ENCODE assay signal across 9 cellular contexts in genomic region chr17:79776378-79777165, GRCh38. TPM values are rescaled to one million over a fixed set of nuclear protein-coding genes. Genes with fewer than 3 reads are reported as not detected.
A peak's percentile ranks its signal among the peaks of the same experiment; 100 is the strongest.
DNase-seq lines count a peak whose midpoint lies in the region; ATAC-seq, FAIRE-seq and TF ChIP-seq lines count a peak whose summit lies in the region.
"Had no signal": no experiment of that assay in that cellular context is flagged by ENCODE, and none has a peak within 500 bp of the region (broad histone marks: within the 10 kb centered on the region; RNA-seq: fewer than 3 reads in every experiment).

No MANE protein-coding gene starts in this region.

- H3K9me3 Mint-ChIP-seq in CD8-positive, alpha-beta memory T cell, result peaks cover 0 to 2% (median 0%) of the 10 kb centered on the region in 5 donors
- H3K9me3 Mint-ChIP-seq in HFFc6, result no peaks in the 10 kb centered on the region
- no peaks in the 10 kb centered on the region for H3K9me3 Mint-ChIP-seq in natural killer cell

- H3K36me3 Mint-ChIP-seq in CD8-positive, alpha-beta memory T cell, result no peaks in the 10 kb centered on the region
- H3K36me3 Mint-ChIP-seq in HFFc6 (ENCODE audit: low read depth), result no peaks in the 10 kb centered on the region
- H3K36me3 Mint-ChIP-seq in natural killer cell, result no peaks in the 10 kb centered on the region

- no peaks in the 10 kb centered on the region for H4K20me1 ChIP-seq in K562 (replicated peaks; ENCODE audit: control insufficient read depth, insufficient read depth, low read length)

- no peak for DNase-seq in CD8-positive, alpha-beta memory T cell
- DNase-seq in HFFc6, result no peak
- no peak for DNase-seq in K562 (ENCODE audit: extremely low read depth in 1 of 4, low spot score in 3 of 4)
- DNase-seq in natural killer cell, result no peak
- no peak for DNase-seq in cerebellum (ENCODE audit: low spot score)
- DNase-seq in foreskin fibroblast, result no peak
- DNase-seq in NCI-H2196 (lab: John Stamatoyannopoulos, UW; ENCODE audit: unreplicated experiment), result no peak
- no peak for DNase-seq in COLO829 (ENCODE audit: low spot score)

- H2AFZ ChIP-seq in K562 (ENCODE audit: low read depth, low read length), result peak overlapping the region; percentile 88

- TF ChIP-seq CTCF in HFFc6 (IDR thresholded peaks at IDR 0.05), result no peak
- TF ChIP-seq CTCF in K562 (IDR thresholded peaks at IDR 0.05 in 2 of 3, conservative IDR thresholded peaks at IDR 0.05 in 1 of 3; ENCODE audit: insufficient read depth in 2 of 3, low read depth in 1 of 3, low read length in 3 of 3), result no peak
- TF ChIP-seq CTCF in natural killer cell (IDR thresholded peaks at IDR 0.05), result no peak
- no peak for TF ChIP-seq CTCF in foreskin fibroblast (IDR thresholded peaks at IDR 0.05; ENCODE audit: low read depth, low read length)

- H3K4me1 ChIP-seq in CD8-positive, alpha-beta memory T cell (ENCODE audit: insufficient read depth, low read length), result peaks cover 16% of the 10 kb centered on the region
- H3K4me1 ChIP-seq in K562 (replicated peaks in 1 of 2; ENCODE audit: control insufficient read depth in 2 of 2, insufficient read depth in 2 of 2, low read length in 2 of 2), result peaks cover 23 to 32% of the 10 kb centered on the region in 2 experiments

- peak overlapping the region; percentile 75 for H3K4me2 ChIP-seq in K562 (ENCODE audit: insufficient read depth, low read length)

- no peak for ATAC-seq in K562
- no peak for ATAC-seq in natural killer cell

- peaks cover 19% of the 10 kb centered on the region for H3K79me2 ChIP-seq in K562 (ENCODE audit: control insufficient read depth, insufficient read depth, low read length)

- no peaks in the 10 kb centered on the region for H3K36me3 ChIP-seq in CD8-positive, alpha-beta memory T cell (ENCODE audit: insufficient read depth, low read length)
- peaks cover 21% of the 10 kb centered on the region for H3K36me3 ChIP-seq in K562 (ENCODE audit: control insufficient read depth, insufficient read depth, low read length)

- CTCF ChIA-PET in CD8-positive, alpha-beta memory T cell (lab: Charles Lee), result interaction anchor here (1.1 to 1.8 kb wide), 4 partner anchors 10 to 58 kb away, joined by 3 to 5 read pairs (median 3); no protein-coding TSS in a partner anchor
- CTCF ChIA-PET in K562 (lab: Yijun Ruan, JAX; ENCODE audit: low intra/inter-chr PET ratio), result interaction anchor here (0.6 to 2.1 kb wide), 3 partner anchors 30 to 767 kb away, joined by 3 to 8 read pairs (median 8); no protein-coding TSS in a partner anchor

- no peak for TF ChIP-seq POLR2A in K562 (conservative IDR thresholded peaks at IDR 0.05)

- peak overlapping the region; percentile 74 to 86 for H3K9ac ChIP-seq in K562 (ENCODE audit: insufficient read depth in 1 of 2, low read depth in 2 of 2, low read length in 2 of 2)

- peak overlapping the region in 2 of 8 donors; percentile 19 to 79 for H3K27ac Mint-ChIP-seq in CD8-positive, alpha-beta memory T cell
- H3K27ac Mint-ChIP-seq in HFFc6, result no peak overlapping the region
- H3K27ac Mint-ChIP-seq in natural killer cell, result no peak overlapping the region

- in situ Hi-C loops in K562 (cut with MboI), result no loop called here

- peaks cover 23% of the 10 kb centered on the region for H3K27me3 ChIP-seq in CD8-positive, alpha-beta memory T cell (ENCODE audit: insufficient read depth, low read length, poor library complexity, severe bottlenecking)
- peaks cover 0 to 2% of the 10 kb centered on the region in 2 experiments; a peak in 1 of 5 replicates for H3K27me3 ChIP-seq in K562 (ENCODE audit: control insufficient read depth in 2 of 2, insufficient read depth in 2 of 2, low read length in 2 of 2)

- TF ChIP-seq EP300 in K562 (IDR thresholded peaks at IDR 0.05; ENCODE audit: low read length), result no peak

- H3K9me1 ChIP-seq in K562 (ENCODE audit: control insufficient read depth, insufficient read depth, low read length), result no peaks in the 10 kb centered on the region

- TF ChIP-seq RAD21 in K562 (CRISPR knock-in tag; conservative IDR thresholded peaks at IDR 0.05 in 1 of 2, IDR thresholded peaks at IDR 0.05 in 1 of 2), result no peak

- H3K4me3 Mint-ChIP-seq in CD8-positive, alpha-beta memory T cell, result peak overlapping the region; percentile 32 to 79 (median 65)
- H3K4me3 Mint-ChIP-seq in HFFc6, result peak overlapping the region; percentile 29; the same call in 1 of the 2 replicates
- peak overlapping the region; percentile 74 for H3K4me3 Mint-ChIP-seq in natural killer cell

- peaks cover 10 to 21% (median 20%) of the 10 kb centered on the region in 3 donors for H3K4me1 Mint-ChIP-seq in CD8-positive, alpha-beta memory T cell
- H3K4me1 Mint-ChIP-seq in HFFc6 (ENCODE audit: low read depth), result no peaks in the 10 kb centered on the region; the same call in 1 of the 2 replicates
- H3K4me1 Mint-ChIP-seq in natural killer cell, result peaks cover 7 to 13% of the 10 kb centered on the region in 2 donors

- no peaks in the 10 kb centered on the region for H3K9me3 ChIP-seq in CD8-positive, alpha-beta memory T cell (ENCODE audit: low read length)
- no peaks in the 10 kb centered on the region for H3K9me3 ChIP-seq in K562 (replicated peaks; ENCODE audit: control insufficient read depth, insufficient read depth, low read depth, low read length)

- H3K27ac ChIP-seq in CD8-positive, alpha-beta memory T cell (ENCODE audit: low read depth, low read length), result peak overlapping the region; percentile 2
- peak overlapping the region; percentile 77 for H3K27ac ChIP-seq in K562 (ENCODE audit: extremely low read depth, low read depth, low read length)

- no peak overlapping the region for H3K4me3 ChIP-seq in CD8-positive, alpha-beta memory T cell (ENCODE audit: low read length)
- H3K4me3 ChIP-seq in K562 (peak overlapping the region; percentile 46), foreskin fibroblast (ENCODE audit: low read depth in 1 of 2, low read length in 2 of 2) (no peak overlapping the region)

- no TSS peak for BruUV-seq in K562 (replicated peaks; lab: Mats Ljungman, UMichigan)

- peak; percentile 69 for FAIRE-seq in K562 (lab: Jason Lieb, UNC)
- FAIRE-seq: GM12892 had no signal

- 50% methylated on average over 13 of the region's 13 CpGs for WGBS in K562 (ENCODE audit: insufficient coverage, low coverage, missing lambda C conversion rate)

- intact Hi-C loops in K562 (cut with micrococcal nuclease) (loop anchor here (5.0 kb wide), 1 partner anchor 34 kb away; no protein-coding TSS in a partner anchor), natural killer cell (cut with micrococcal nuclease) (no loop called here)

- POLR2A ChIA-PET in CD8-positive, alpha-beta memory T cell (lab: Charles Lee), result no interaction called here
- POLR2A ChIA-PET in K562 (lab: Yijun Ruan, JAX), result interaction anchor here (0.6 to 1.7 kb wide), 8 partner anchors 10 to 369 kb away, joined by 3 to 11 read pairs (median 4); no protein-coding TSS in a partner anchor

- peaks cover 43 to 74% of the 10 kb centered on the region in 2 donors for H3K27me3 Mint-ChIP-seq in CD8-positive, alpha-beta memory T cell
- peaks cover 49% of the 10 kb centered on the region for H3K27me3 Mint-ChIP-seq in HFFc6 (ENCODE audit: insufficient read depth)
- H3K27me3 Mint-ChIP-seq in natural killer cell (ENCODE audit: low read depth in 2 of 2), result peaks cover 59 to 63% of the 10 kb centered on the region in 2 donors

RNA-seq across cellular contexts. Expression of gene CBX2, which starts 1.4 kb away (rescaled TPM):
- 1 to 10 TPM; 2.0 to 2.2 TPM for total RNA-seq in CD8-positive, alpha-beta memory T cell
- 0.10 TPM for polyA plus RNA-seq in CD8-positive, alpha-beta memory T cell
- total RNA-seq in HFFc6 (2021; fragmentation: NEBNext Ultra II Directional; extraction: Animal tissue kit (Norgen Biotek cat#: 25700)), result 1 to 10 TPM in 5 of 6 experiments, under 1 TPM in 1; 0.75 to 2.0 (median 1.4) TPM
- 20.1 and 55.7 TPM in 2 replicates for total RNA-seq in K562 (2011; cell fraction: chromatin; rRNA removed; ENCODE audit: low replicate concordance)
- 37.1 and 52.4 TPM in 2 replicates for total RNA-seq in K562 (2011; cell fraction: nucleolus; rRNA removed)
- 27.8 and 34.1 TPM in 2 replicates for total RNA-seq in K562 (2011; cell fraction: nucleoplasm; rRNA removed)
- total RNA-seq in K562 (2014; rRNA removed), result 18.2 and 23.6 TPM in 2 replicates
- 6.9 and 8.4 TPM in 2 replicates for total RNA-seq in K562 (2014; rRNA removed; fragmentation: Illumina TruSeq; extraction: Trizol)
- total RNA-seq in K562 (2015; rRNA removed; fragmentation: Illumina TruSeq; extraction: Trizol), result 16.5 and 18.1 TPM in 2 replicates
- 26.9 and 28.5 TPM in 2 replicates for total RNA-seq in K562 (2021)
- polyA plus RNA-seq in K562 (2011; rRNA removed), result 13.9 and 18.3 TPM in 2 replicates
- polyA plus RNA-seq in K562 (2011; cell fraction: cytosol; rRNA removed), result 17.2 and 30.0 TPM in 2 replicates
- polyA plus RNA-seq in K562 (2011; cell fraction: nucleus; rRNA removed), result 35.0 and 55.5 TPM in 2 replicates
- polyA plus RNA-seq in K562 (2012), result 13.0 and 18.6 TPM in 2 replicates
- polyA plus RNA-seq in K562 (2014; fragmentation: Illumina TruSeq; extraction: Trizol), result 13.9 and 16.9 TPM in 2 replicates
- 1 to 10 TPM in 1 of 2 experiments, under 1 TPM in 1; 0.66 to 1.0 TPM for polyA plus RNA-seq in K562 (2014; fragmentation: Nextera tagmentation; extraction: Ambion mirVana)
- polyA plus RNA-seq in K562 (2014; rRNA removed), result 17.4 and 18.4 TPM in 2 replicates
- 10.0 and 14.9 TPM in 2 replicates for polyA minus RNA-seq in K562 (2011; rRNA and poly(A)+ RNA removed)
- polyA minus RNA-seq in K562 (2011; cell fraction: cytosol; rRNA and poly(A)+ RNA removed), result 20.6 and 24.0 TPM in 2 replicates
- polyA minus RNA-seq in K562 (2011; cell fraction: nucleus; rRNA and poly(A)+ RNA removed), result 18.0 and 19.1 TPM in 2 replicates
- total RNA-seq in natural killer cell, result 1 to 10 TPM in 1 of 3 donors, under 1 TPM in 1, not detected in 1; 0.18 to 1.3 TPM
- 19.9 TPM for total RNA-seq in cerebellum

RNA-seq across cellular contexts. Expression of gene CBX8, which starts 20.3 kb away (rescaled TPM):
- total RNA-seq in CD8-positive, alpha-beta memory T cell, result 1 to 10 TPM; 1.9 to 2.2 TPM
- 0.91 TPM for polyA plus RNA-seq in CD8-positive, alpha-beta memory T cell
- total RNA-seq in HFFc6 (2021; fragmentation: NEBNext Ultra II Directional; extraction: Animal tissue kit (Norgen Biotek cat#: 25700)), result 10 to 100 TPM in 1 of 6 experiments, 1 to 10 TPM in 5; 6.0 to 10.6 (median 8.1) TPM
- 2.1 and 2.7 TPM in 2 replicates for total RNA-seq in K562 (2011; cell fraction: chromatin; rRNA removed; ENCODE audit: low replicate concordance)
- total RNA-seq in K562 (2011; cell fraction: nucleolus; rRNA removed), result 2.3 and 2.9 TPM in 2 replicates
- 2.0 and 2.7 TPM in 2 replicates for total RNA-seq in K562 (2011; cell fraction: nucleoplasm; rRNA removed)
- total RNA-seq in K562 (2014; rRNA removed) (4.9 and 7.1 TPM in 2 replicates), K562 (2014; rRNA removed; fragmentation: Illumina TruSeq; extraction: Trizol) (1.8 and 1.9 TPM in 2 replicates), K562 (2015; rRNA removed; fragmentation: Illumina TruSeq; extraction: Trizol) (6.6 and 6.7 TPM in 2 replicates), K562 (2021) (11.9 and 12.0 TPM in 2 replicates), natural killer cell (1 to 10 TPM; 4.0 to 6.4 (median 5.8) TPM), cerebellum (7.4 TPM)
- polyA plus RNA-seq in K562 (2011; rRNA removed) (0.52 and 0.72 TPM in 2 replicates), K562 (2014; fragmentation: Illumina TruSeq; extraction: Trizol) (2.6 and 3.4 TPM in 2 replicates), K562 (2014; fragmentation: Nextera tagmentation; extraction: Ambion mirVana) (under 1 TPM; 0.08 to 0.21 TPM), K562 (2014; rRNA removed) (4.7 and 6.7 TPM in 2 replicates)
- 0.80 and 1.1 TPM in 2 replicates for polyA plus RNA-seq in K562 (2011; cell fraction: cytosol; rRNA removed)
- 2.4 and 2.6 TPM in 2 replicates for polyA plus RNA-seq in K562 (2011; cell fraction: nucleus; rRNA removed)
- polyA plus RNA-seq in K562 (2012), result 5.7 and 8.8 TPM in 2 replicates
- polyA minus RNA-seq in K562 (2011; rRNA and poly(A)+ RNA removed), result 0.45 and 0.56 TPM in 2 replicates
- polyA minus RNA-seq in K562 (2011; cell fraction: cytosol; rRNA and poly(A)+ RNA removed), result 0.86 and 2.7 TPM in 2 replicates
- 0.67 and 2.1 TPM in 2 replicates for polyA minus RNA-seq in K562 (2011; cell fraction: nucleus; rRNA and poly(A)+ RNA removed)

RNA-seq across cellular contexts. Expression of gene ENPP7, which starts 45.8 kb away (rescaled TPM):
- total RNA-seq in CD8-positive, alpha-beta memory T cell, result under 1 TPM in 1 of 2 experiments, not detected in 1; 0.11 TPM
- 0.26 TPM for polyA plus RNA-seq in CD8-positive, alpha-beta memory T cell
- not detected for total RNA-seq in HFFc6 (2021; fragmentation: NEBNext Ultra II Directional; extraction: Animal tissue kit (Norgen Biotek cat#: 25700))
- total RNA-seq in K562 (2011; cell fraction: chromatin; rRNA removed; ENCODE audit: low replicate concordance), result not detected in 2 replicates
- not detected in 2 replicates for total RNA-seq in K562 (2011; cell fraction: nucleolus; rRNA removed)
- not detected in 2 replicates for total RNA-seq in K562 (2011; cell fraction: nucleoplasm; rRNA removed)
- total RNA-seq in K562 (2014; rRNA removed) (not detected in 2 replicates), K562 (2014; rRNA removed; fragmentation: Illumina TruSeq; extraction: Trizol) (not detected in 2 replicates), K562 (2015; rRNA removed; fragmentation: Illumina TruSeq; extraction: Trizol) (not detected in 2 replicates), K562 (2021) (not detected in 2 replicates), natural killer cell (under 1 TPM in 1 of 3 donors, not detected in 2; 0.95 TPM), cerebellum (not detected)
- polyA plus RNA-seq in K562 (2011; rRNA removed) (not detected in 2 replicates), K562 (2014; fragmentation: Illumina TruSeq; extraction: Trizol) (not detected in 2 replicates), K562 (2014; fragmentation: Nextera tagmentation; extraction: Ambion mirVana) (not detected), K562 (2014; rRNA removed) (not detected in 2 replicates)
- polyA plus RNA-seq in K562 (2011; cell fraction: cytosol; rRNA removed), result not detected in 2 replicates
- polyA plus RNA-seq in K562 (2011; cell fraction: nucleus; rRNA removed), result not detected in 2 replicates
- polyA plus RNA-seq in K562 (2012), result not detected in 2 replicates
- not detected in 2 replicates for polyA minus RNA-seq in K562 (2011; rRNA and poly(A)+ RNA removed)
- polyA minus RNA-seq in K562 (2011; cell fraction: cytosol; rRNA and poly(A)+ RNA removed), result not detected in 2 replicates
- polyA minus RNA-seq in K562 (2011; cell fraction: nucleus; rRNA and poly(A)+ RNA removed), result not detected in 2 replicates
